ENCODE assay signal across 27 cellular contexts in the genomic region with DNA sequence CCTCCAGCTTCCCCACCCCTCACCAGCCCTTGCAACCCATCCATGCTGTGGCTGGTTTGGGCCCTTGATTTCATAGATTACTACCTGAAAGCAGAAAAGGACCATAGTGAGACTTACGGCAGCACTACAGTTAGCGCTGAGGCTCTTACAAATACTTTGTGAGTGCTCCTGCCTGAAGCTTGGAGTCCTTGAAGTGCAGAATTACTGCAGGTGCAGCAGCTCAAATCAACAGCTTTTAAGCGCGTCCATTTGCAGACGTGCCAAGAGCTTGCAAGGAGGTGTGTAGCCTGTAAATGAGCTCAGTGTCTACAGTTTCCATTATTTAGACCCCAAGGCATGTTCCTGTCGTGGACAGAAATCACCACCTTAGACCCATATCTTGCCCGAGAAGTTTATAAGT.
"Had no signal": no experiment of that assay in that cellular context is flagged by ENCODE, and none has a peak within 500 bp of the region (broad histone marks: within the 10 kb centered on the region; RNA-seq: fewer than 3 reads in every experiment).

No MANE protein-coding gene starts in this region.

- H3K27ac ChIP-seq: breast epithelium, colonic mucosa, epithelial cell of prostate, gastrocnemius medialis, neutrophil, skin epidermis, thoracic aorta, vagina had no signal

- H3K9me3 ChIP-seq: breast epithelium, colonic mucosa, gastrocnemius medialis, mucosa of descending colon, neutrophil, thoracic aorta, vagina had no signal

- H3K27me3 ChIP-seq: breast epithelium, colonic mucosa, gastrocnemius medialis, neutrophil, vagina had no signal

- H3K4me1 ChIP-seq: breast epithelium, colonic mucosa, vagina had no signal

- DNase-seq: activated CD4-positive, alpha-beta memory T cell treated with anti-CD3 and anti-CD28 coated beads for 36 hours; activated CD4-positive, alpha-beta T cell treated with anti-CD3 and anti-CD28 coated beads, Interleukin-2, amount 10 ng/mL, durations not matched to agents 24 days and 14 days; activated CD4-positive, CD25-positive, alpha-beta regulatory T cell treated with anti-CD3 and anti-CD28 coated beads, Interleukin-2, amount 50 U/mL, for 72 hours; activated CD8-positive, alpha-beta memory T cell treated with anti-CD3 and anti-CD28 coated beads, Interleukin-2, amount 50 U/mL, for 4 hours; activated gamma-delta T cell; activated naive CD4-positive, alpha-beta T cell treated with anti-CD3 and anti-CD28 coated beads, Interleukin-2, amount 50 U/mL, for 16 hours; activated naive CD8-positive, alpha-beta T cell treated with anti-CD3 and anti-CD28 coated beads, Interleukin-2, amount 50 U/mL, for 24 hours; activated T-cell treated with anti-CD3 and anti-CD28 coated beads, Interleukin-2, amount 50 U/mL, for 1 hour; amygdala; cerebellar nuclear complex; colonic mucosa; effector CD8-positive, alpha-beta T cell; gastrocnemius medialis; glutamatergic neuron; left ventricle myocardium superior; mucosa of descending colon; nephron progenitor cell; stimulated activated CD4-positive, alpha-beta T cell treated with anti-CD3 and anti-CD28 coated beads, Interleukin-12 subunit alpha, Interleukin-12 subunit beta, amount 100 ng/mL, for 4 hours; stimulated activated CD4-positive, alpha-beta T cell treated with anti-CD3 and anti-CD28 coated beads, Interleukin-4, amount 100 ng/mL, for 1 hour had no signal

- H3K4me3 ChIP-seq: breast epithelium, colonic mucosa, gastrocnemius medialis, mucosa of descending colon, skin epidermis, thoracic aorta, vagina had no signal

- H3K36me3 ChIP-seq: breast epithelium, colonic mucosa, gastrocnemius medialis, neutrophil, thoracic aorta, vagina had no signal

- ATAC-seq: activated naive CD8-positive, alpha-beta T cell treated with anti-CD3 and anti-CD28 coated beads, Interleukin-2, amount 50 U/mL, for 24 hours; gastrocnemius medialis; left ventricle myocardium superior; mucosa of descending colon; sciatic nerve; stimulated activated effector memory CD8-positive, alpha-beta T cell treated with anti-CD3 and anti-CD28 coated beads, Interleukin-12 subunit alpha, Interleukin-12 subunit beta, amount 100 ng/mL, for 72 hours had no signal
